ENCODE assay signal across 10 cellular contexts in genomic region chr19:14514215-14514871, GRCh38. TPM values are rescaled to one million over a fixed set of nuclear protein-coding genes. Genes with fewer than 3 reads are reported as not detected.
DNase-seq lines count a peak whose midpoint lies in the region; ATAC-seq and TF ChIP-seq lines count a peak whose summit lies in the region.
"Had no signal": no experiment of that assay in that cellular context is flagged by ENCODE, and none has a peak within 500 bp of the region (broad histone marks: within the 10 kb centered on the region; RNA-seq: fewer than 3 reads in every experiment).

No MANE protein-coding gene starts in this region.

- POLR2A ChIA-PET in CD8-positive, alpha-beta memory T cell (lab: Charles Lee): interaction anchor here (1.0 to 9.7 kb wide), 3 partner anchors 8 to 16 kb away, joined by 3 to 175 read pairs (median 6); no protein-coding TSS in a partner anchor

- peaks cover 0 to 15% of the 10 kb centered on the region in 2 donors for H3K27me3 Mint-ChIP-seq in CD8-positive, alpha-beta memory T cell
- H3K27me3 Mint-ChIP-seq in endothelial cell (ENCODE audit: unreplicated experiment) (peaks cover 14% of the 10 kb centered on the region), neural crest cell (ENCODE audit: low read depth) (no peaks in the 10 kb centered on the region)

- H3K27me3 ChIP-seq in CD8-positive, alpha-beta memory T cell (ENCODE audit: insufficient read depth, low read length, poor library complexity, severe bottlenecking): no peaks in the 10 kb centered on the region
- H3K27me3 ChIP-seq in RWPE2 (ENCODE audit: insufficient read depth, poor library complexity, severe bottlenecking): no peaks in the 10 kb centered on the region

- TF ChIP-seq CTCF in RWPE2 (IDR thresholded peaks at IDR 0.05; ENCODE audit: poor library complexity, severe bottlenecking) (no peak), endothelial cell (IDR thresholded peaks at IDR 0.05; ENCODE audit: unreplicated experiment) (no peak), neural crest cell (conservative IDR thresholded peaks at IDR 0.05) (no peak)

- peaks cover 51% of the 10 kb centered on the region for H3K4me1 ChIP-seq in CD8-positive, alpha-beta memory T cell (ENCODE audit: insufficient read depth, low read length)
- H3K4me1 ChIP-seq in RWPE2 (ENCODE audit: insufficient read depth, poor library complexity, severe bottlenecking): peaks cover 17% of the 10 kb centered on the region

- ATAC-seq in RWPE2 (ENCODE audit: low read depth) (no peak), GM18519 (IDR thresholded peaks at IDR 0.05; ENCODE audit: low FRiP score, unreplicated experiment) (no peak)

- CTCF ChIA-PET in CD8-positive, alpha-beta memory T cell (lab: Charles Lee): interaction anchor here (0.5 to 1.7 kb wide), 5 partner anchors 9 to 42 kb away, joined by 3 to 6 read pairs (median 3); no protein-coding TSS in a partner anchor

- no peak overlapping the region for H3K27ac ChIP-seq in CD8-positive, alpha-beta memory T cell (ENCODE audit: low read depth, low read length)
- H3K27ac ChIP-seq in RWPE2 (ENCODE audit: poor library complexity, severe bottlenecking): peak overlapping the region; percentile 98
- H3K27ac ChIP-seq: WERI-Rb-1 had no signal

- H3K27ac Mint-ChIP-seq in CD8-positive, alpha-beta memory T cell: peak overlapping the region in 6 of 8 donors; percentile 25 to 97 (median 66)
- H3K27ac Mint-ChIP-seq in endothelial cell (ENCODE audit: unreplicated experiment) (no peak overlapping the region), neural crest cell (ENCODE audit: unreplicated experiment) (no peak overlapping the region)

- H3K9me3 Mint-ChIP-seq in CD8-positive, alpha-beta memory T cell: no peaks in the 10 kb centered on the region
- H3K9me3 Mint-ChIP-seq in endothelial cell (ENCODE audit: unreplicated experiment) (no peaks in the 10 kb centered on the region), neural crest cell (no peaks in the 10 kb centered on the region)

- no peaks in the 10 kb centered on the region for H3K9me3 ChIP-seq in CD8-positive, alpha-beta memory T cell (ENCODE audit: low read length)
- H3K9me3 ChIP-seq in RWPE2 (ENCODE audit: severe bottlenecking): no peaks in the 10 kb centered on the region

- peak overlapping the region; percentile 63 to 98 (median 95) for H3K4me3 Mint-ChIP-seq in CD8-positive, alpha-beta memory T cell
- H3K4me3 Mint-ChIP-seq in endothelial cell (ENCODE audit: unreplicated experiment): peak overlapping the region; percentile 65
- peak overlapping the region; percentile 94 for H3K4me3 Mint-ChIP-seq in neural crest cell

- peaks cover 44 to 55% (median 47%) of the 10 kb centered on the region in 3 donors for H3K4me1 Mint-ChIP-seq in CD8-positive, alpha-beta memory T cell
- H3K4me1 Mint-ChIP-seq in endothelial cell (ENCODE audit: unreplicated experiment): peaks cover 21% of the 10 kb centered on the region
- H3K4me1 Mint-ChIP-seq in neural crest cell: peaks cover 57% of the 10 kb centered on the region

- no peak overlapping the region for H3K4me3 ChIP-seq in CD8-positive, alpha-beta memory T cell (ENCODE audit: low read length)
- H3K4me3 ChIP-seq in RWPE2 (ENCODE audit: severe bottlenecking): no peak overlapping the region

- DNase-seq in CD8-positive, alpha-beta memory T cell: peak in 1 of 5 donors; percentile 13
- DNase-seq in RWPE2 (ENCODE audit: low spot score): no peak
- no peak for DNase-seq in endothelial cell (ENCODE audit: low spot score)
- DNase-seq in neural crest cell (ENCODE audit: low read depth, low spot score): no peak
- DNase-seq in NCI-H510A (lab: John Stamatoyannopoulos, UW): no peak
- no peak for DNase-seq in DMS53 treated with DMSO at 0.1 percent for 48 hours (lab: John Stamatoyannopoulos, UW; ENCODE audit: unreplicated experiment)
- DNase-seq: DMS 273 treated with DMSO at 0.1 percent for 48 hours, occipital lobe, WERI-Rb-1 had no signal

- H3K36me3 ChIP-seq in CD8-positive, alpha-beta memory T cell (ENCODE audit: insufficient read depth, low read length): peaks cover 35% of the 10 kb centered on the region
- peaks cover 35% of the 10 kb centered on the region for H3K36me3 ChIP-seq in RWPE2 (ENCODE audit: low read depth)

- H3K36me3 Mint-ChIP-seq in CD8-positive, alpha-beta memory T cell: peaks cover 17 to 49% (median 25%) of the 10 kb centered on the region in 3 donors
- H3K36me3 Mint-ChIP-seq in endothelial cell (ENCODE audit: low read depth, unreplicated experiment): peaks cover 28% of the 10 kb centered on the region
- peaks cover 25% of the 10 kb centered on the region for H3K36me3 Mint-ChIP-seq in neural crest cell (ENCODE audit: low read depth)

RNA-seq across cellular contexts. Expression of gene DNAJB1, which starts 3.9 kb away (rescaled TPM):
- total RNA-seq in CD8-positive, alpha-beta memory T cell: 100 to 1,000 TPM in 1 of 2 experiments, 10 to 100 TPM in 1; 98.6 to 103 TPM
- 385 TPM for polyA plus RNA-seq in CD8-positive, alpha-beta memory T cell
- total RNA-seq in endothelial cell (ENCODE audit: unreplicated experiment) (45.7 TPM), neural crest cell (89.4 and 94.2 TPM in 2 replicates)

RNA-seq across cellular contexts. Expression of gene TECR, which starts 15.1 kb away (rescaled TPM):
- 100 to 1,000 TPM; 114 to 123 TPM for total RNA-seq in CD8-positive, alpha-beta memory T cell
- polyA plus RNA-seq in CD8-positive, alpha-beta memory T cell: 268 TPM
- total RNA-seq in endothelial cell (ENCODE audit: unreplicated experiment): 116 TPM
- 177 and 185 TPM in 2 replicates for total RNA-seq in neural crest cell

RNA-seq across cellular contexts. Expression of gene GIPC1, which starts 18.4 kb away (rescaled TPM):
- 10 to 100 TPM; 32.7 to 36.7 TPM for total RNA-seq in CD8-positive, alpha-beta memory T cell
- 43.4 TPM for polyA plus RNA-seq in CD8-positive, alpha-beta memory T cell
- total RNA-seq in endothelial cell (ENCODE audit: unreplicated experiment): 106 TPM
- 72.5 and 73.0 TPM in 2 replicates for total RNA-seq in neural crest cell

RNA-seq across cellular contexts. Expression of gene PTGER1, which starts 39.2 kb away (rescaled TPM):
- total RNA-seq in CD8-positive, alpha-beta memory T cell: not detected
- polyA plus RNA-seq in CD8-positive, alpha-beta memory T cell: not detected
- total RNA-seq in endothelial cell (ENCODE audit: unreplicated experiment): 0.31 TPM
- 0.27 and 0.40 TPM in 2 replicates for total RNA-seq in neural crest cell
- total RNA-seq: occipital lobe had no signal

RNA-seq across cellular contexts. Expression of gene NDUFB7, which starts 57.5 kb away (rescaled TPM):
- total RNA-seq in CD8-positive, alpha-beta memory T cell: 100 to 1,000 TPM; 123 to 126 TPM
- polyA plus RNA-seq in CD8-positive, alpha-beta memory T cell: 235 TPM
- total RNA-seq in endothelial cell (ENCODE audit: unreplicated experiment): 122 TPM
- total RNA-seq in neural crest cell: 123 and 128 TPM in 2 replicates

Comparison
In these comparisons a context has a peak if more than half of its experiments do, and no peak if none do; other contexts are left out.
1. H3K27ac Mint-ChIP-seq: peak in CD8-positive, alpha-beta memory T cell (6 of 8); none in endothelial cell (single experiment) and neural crest cell (single experiment).
2. Peak in every context shown above with its lines, with median percentiles within 50 percentile points of each other: H3K4me3 Mint-ChIP-seq.